In the genomic region with DNA sequence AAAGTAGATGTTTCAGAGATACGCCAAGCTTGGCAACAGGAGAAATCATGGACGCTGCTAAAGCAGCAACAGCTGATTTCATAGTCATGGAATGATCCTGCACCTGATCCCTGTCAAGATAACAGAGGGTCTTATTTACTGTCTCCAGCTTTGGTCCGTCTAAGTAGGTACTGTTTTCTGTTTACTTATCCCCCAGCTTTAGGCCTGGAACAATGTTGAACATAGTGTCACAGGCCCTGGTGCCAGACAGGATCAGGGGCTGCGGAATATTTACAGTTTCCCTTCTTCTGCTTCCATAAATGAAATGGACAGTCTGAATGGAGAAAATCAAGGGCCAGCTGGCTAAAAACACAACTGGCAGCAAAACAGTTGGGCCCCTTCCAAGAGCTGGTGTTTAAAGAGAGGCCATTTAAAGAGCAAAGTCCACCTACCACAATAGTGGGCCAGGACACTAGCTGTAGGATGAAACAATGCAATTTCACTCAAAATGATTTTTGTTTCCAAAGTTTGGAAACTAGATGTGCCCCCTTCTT, we compare ENCODE assay signal across 1 cellular context.
TF ChIP-seq lines count a peak whose summit lies in the region.

No MANE protein-coding gene starts in this region.

TF ChIP-seq in HepG2, 621 proteins besides CTCF, POLR2A, EP300 and RAD21 (continued from another document and continues in another):
- peak; percentile 68; the same call in 1 of the 2 replicates for TF ChIP-seq EHMT2 (IDR thresholded peaks at IDR 0.05; ENCODE audit: borderline replicate concordance, low read depth, low read length)
- TF ChIP-seq GATAD2A (CRISPR knock-in tag; IDR thresholded peaks at IDR 0.05): peak; percentile 64
- TF ChIP-seq GATA4 (IDR thresholded peaks at IDR 0.05; ENCODE audit: borderline replicate concordance, low read depth): peak; percentile 54; the same call in 1 of the 2 replicates
- TF ChIP-seq FOXA3 (CRISPR knock-in tag; IDR thresholded peaks at IDR 0.05): peak; percentile 46
- TF ChIP-seq, protein P1, sequence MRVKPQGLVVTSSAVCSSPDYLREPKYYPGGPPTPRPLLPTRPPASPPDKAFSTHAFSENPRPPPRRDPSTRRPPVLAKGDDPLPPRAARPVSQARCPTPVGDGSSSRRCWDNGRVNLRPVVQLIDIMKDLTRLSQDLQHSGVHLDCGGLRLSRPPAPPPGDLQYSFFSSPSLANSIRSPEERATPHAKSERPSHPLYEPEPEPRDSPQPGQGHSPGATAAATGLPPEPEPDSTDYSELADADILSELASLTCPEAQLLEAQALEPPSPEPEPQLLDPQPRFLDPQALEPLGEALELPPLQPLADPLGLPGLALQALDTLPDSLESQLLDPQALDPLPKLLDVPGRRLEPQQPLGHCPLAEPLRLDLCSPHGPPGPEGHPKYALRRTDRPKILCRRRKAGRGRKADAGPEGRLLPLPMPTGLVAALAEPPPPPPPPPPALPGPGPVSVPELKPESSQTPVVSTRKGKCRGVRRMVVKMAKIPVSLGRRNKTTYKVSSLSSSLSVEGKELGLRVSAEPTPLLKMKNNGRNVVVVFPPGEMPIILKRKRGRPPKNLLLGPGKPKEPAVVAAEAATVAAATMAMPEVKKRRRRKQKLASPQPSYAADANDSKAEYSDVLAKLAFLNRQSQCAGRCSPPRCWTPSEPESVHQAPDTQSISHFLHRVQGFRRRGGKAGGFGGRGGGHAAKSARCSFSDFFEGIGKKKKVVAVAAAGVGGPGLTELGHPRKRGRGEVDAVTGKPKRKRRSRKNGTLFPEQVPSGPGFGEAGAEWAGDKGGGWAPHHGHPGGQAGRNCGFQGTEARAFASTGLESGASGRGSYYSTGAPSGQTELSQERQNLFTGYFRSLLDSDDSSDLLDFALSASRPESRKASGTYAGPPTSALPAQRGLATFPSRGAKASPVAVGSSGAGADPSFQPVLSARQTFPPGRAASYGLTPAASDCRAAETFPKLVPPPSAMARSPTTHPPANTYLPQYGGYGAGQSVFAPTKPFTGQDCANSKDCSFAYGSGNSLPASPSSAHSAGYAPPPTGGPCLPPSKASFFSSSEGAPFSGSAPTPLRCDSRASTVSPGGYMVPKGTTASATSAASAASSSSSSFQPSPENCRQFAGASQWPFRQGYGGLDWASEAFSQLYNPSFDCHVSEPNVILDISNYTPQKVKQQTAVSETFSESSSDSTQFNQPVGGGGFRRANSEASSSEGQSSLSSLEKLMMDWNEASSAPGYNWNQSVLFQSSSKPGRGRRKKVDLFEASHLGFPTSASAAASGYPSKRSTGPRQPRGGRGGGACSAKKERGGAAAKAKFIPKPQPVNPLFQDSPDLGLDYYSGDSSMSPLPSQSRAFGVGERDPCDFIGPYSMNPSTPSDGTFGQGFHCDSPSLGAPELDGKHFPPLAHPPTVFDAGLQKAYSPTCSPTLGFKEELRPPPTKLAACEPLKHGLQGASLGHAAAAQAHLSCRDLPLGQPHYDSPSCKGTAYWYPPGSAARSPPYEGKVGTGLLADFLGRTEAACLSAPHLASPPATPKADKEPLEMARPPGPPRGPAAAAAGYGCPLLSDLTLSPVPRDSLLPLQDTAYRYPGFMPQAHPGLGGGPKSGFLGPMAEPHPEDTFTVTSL (CRISPR knock-in tag; IDR thresholded peaks at IDR 0.05; ENCODE audit: borderline replicate concordance): peak; percentile 74; the same call in 1 of the 2 replicates
- peak; percentile 38; the same call in 1 of the 2 replicates for TF ChIP-seq FOXK1 (CRISPR knock-in tag; IDR thresholded peaks at IDR 0.05; ENCODE audit: borderline replicate concordance, low read depth)
- TF ChIP-seq, protein P2, sequence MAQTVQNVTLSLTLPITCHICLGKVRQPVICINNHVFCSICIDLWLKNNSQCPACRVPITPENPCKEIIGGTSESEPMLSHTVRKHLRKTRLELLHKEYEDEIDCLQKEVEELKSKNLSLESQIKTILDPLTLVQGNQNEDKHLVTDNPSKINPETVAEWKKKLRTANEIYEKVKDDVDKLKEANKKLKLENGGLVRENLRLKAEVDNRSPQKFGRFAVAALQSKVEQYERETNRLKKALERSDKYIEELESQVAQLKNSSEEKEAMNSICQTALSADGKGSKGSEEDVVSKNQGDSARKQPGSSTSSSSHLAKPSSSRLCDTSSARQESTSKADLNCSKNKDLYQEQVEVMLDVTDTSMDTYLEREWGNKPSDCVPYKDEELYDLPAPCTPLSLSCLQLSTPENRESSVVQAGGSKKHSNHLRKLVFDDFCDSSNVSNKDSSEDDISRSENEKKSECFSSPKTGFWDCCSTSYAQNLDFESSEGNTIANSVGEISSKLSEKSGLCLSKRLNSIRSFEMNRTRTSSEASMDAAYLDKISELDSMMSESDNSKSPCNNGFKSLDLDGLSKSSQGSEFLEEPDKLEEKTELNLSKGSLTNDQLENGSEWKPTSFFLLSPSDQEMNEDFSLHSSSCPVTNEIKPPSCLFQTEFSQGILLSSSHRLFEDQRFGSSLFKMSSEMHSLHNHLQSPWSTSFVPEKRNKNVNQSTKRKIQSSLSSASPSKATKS (CRISPR knock-in tag; IDR thresholded peaks at IDR 0.05): no peak
- TF ChIP-seq NCOR1 (IDR thresholded peaks at IDR 0.05; ENCODE audit: borderline replicate concordance, low read length): peak; percentile 59; the same call in 1 of the 2 replicates
- no peak for TF ChIP-seq ZNF317 (CRISPR knock-in tag; IDR thresholded peaks at IDR 0.05)
- no peak for TF ChIP-seq ZMYM3 (CRISPR knock-in tag; IDR thresholded peaks at IDR 0.05)
- peak; percentile 66; the same call in 1 of the 2 replicates for TF ChIP-seq KDM6A (CRISPR knock-in tag; IDR thresholded peaks at IDR 0.05; ENCODE audit: low read depth)
- TF ChIP-seq FOXO1 (CRISPR knock-in tag; IDR thresholded peaks at IDR 0.05): peak; percentile 28; the same call in 1 of the 2 replicates
- TF ChIP-seq WIZ (CRISPR knock-in tag; IDR thresholded peaks at IDR 0.05): 0 out of 2 replicates have a peak, but pooled peaks have one; percentile 51
- TF ChIP-seq POGZ (CRISPR knock-in tag; IDR thresholded peaks at IDR 0.05): peak; percentile 54
- TF ChIP-seq RXRB (CRISPR knock-in tag; IDR thresholded peaks at IDR 0.05; ENCODE audit: borderline replicate concordance): 0 out of 2 replicates have a peak, but pooled peaks have one; percentile 12
- TF ChIP-seq, protein P3, sequence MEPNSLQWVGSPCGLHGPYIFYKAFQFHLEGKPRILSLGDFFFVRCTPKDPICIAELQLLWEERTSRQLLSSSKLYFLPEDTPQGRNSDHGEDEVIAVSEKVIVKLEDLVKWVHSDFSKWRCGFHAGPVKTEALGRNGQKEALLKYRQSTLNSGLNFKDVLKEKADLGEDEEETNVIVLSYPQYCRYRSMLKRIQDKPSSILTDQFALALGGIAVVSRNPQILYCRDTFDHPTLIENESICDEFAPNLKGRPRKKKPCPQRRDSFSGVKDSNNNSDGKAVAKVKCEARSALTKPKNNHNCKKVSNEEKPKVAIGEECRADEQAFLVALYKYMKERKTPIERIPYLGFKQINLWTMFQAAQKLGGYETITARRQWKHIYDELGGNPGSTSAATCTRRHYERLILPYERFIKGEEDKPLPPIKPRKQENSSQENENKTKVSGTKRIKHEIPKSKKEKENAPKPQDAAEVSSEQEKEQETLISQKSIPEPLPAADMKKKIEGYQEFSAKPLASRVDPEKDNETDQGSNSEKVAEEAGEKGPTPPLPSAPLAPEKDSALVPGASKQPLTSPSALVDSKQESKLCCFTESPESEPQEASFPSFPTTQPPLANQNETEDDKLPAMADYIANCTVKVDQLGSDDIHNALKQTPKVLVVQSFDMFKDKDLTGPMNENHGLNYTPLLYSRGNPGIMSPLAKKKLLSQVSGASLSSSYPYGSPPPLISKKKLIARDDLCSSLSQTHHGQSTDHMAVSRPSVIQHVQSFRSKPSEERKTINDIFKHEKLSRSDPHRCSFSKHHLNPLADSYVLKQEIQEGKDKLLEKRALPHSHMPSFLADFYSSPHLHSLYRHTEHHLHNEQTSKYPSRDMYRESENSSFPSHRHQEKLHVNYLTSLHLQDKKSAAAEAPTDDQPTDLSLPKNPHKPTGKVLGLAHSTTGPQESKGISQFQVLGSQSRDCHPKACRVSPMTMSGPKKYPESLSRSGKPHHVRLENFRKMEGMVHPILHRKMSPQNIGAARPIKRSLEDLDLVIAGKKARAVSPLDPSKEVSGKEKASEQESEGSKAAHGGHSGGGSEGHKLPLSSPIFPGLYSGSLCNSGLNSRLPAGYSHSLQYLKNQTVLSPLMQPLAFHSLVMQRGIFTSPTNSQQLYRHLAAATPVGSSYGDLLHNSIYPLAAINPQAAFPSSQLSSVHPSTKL (CRISPR knock-in tag; IDR thresholded peaks at IDR 0.05): peak; percentile 63; the same call in 1 of the 2 replicates
- TF ChIP-seq, protein P4, sequence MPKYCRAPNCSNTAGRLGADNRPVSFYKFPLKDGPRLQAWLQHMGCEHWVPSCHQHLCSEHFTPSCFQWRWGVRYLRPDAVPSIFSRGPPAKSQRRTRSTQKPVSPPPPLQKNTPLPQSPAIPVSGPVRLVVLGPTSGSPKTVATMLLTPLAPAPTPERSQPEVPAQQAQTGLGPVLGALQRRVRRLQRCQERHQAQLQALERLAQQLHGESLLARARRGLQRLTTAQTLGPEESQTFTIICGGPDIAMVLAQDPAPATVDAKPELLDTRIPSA (CRISPR knock-in tag; IDR thresholded peaks at IDR 0.05; ENCODE audit: borderline replicate concordance): no peak
- TF ChIP-seq, protein P5, sequence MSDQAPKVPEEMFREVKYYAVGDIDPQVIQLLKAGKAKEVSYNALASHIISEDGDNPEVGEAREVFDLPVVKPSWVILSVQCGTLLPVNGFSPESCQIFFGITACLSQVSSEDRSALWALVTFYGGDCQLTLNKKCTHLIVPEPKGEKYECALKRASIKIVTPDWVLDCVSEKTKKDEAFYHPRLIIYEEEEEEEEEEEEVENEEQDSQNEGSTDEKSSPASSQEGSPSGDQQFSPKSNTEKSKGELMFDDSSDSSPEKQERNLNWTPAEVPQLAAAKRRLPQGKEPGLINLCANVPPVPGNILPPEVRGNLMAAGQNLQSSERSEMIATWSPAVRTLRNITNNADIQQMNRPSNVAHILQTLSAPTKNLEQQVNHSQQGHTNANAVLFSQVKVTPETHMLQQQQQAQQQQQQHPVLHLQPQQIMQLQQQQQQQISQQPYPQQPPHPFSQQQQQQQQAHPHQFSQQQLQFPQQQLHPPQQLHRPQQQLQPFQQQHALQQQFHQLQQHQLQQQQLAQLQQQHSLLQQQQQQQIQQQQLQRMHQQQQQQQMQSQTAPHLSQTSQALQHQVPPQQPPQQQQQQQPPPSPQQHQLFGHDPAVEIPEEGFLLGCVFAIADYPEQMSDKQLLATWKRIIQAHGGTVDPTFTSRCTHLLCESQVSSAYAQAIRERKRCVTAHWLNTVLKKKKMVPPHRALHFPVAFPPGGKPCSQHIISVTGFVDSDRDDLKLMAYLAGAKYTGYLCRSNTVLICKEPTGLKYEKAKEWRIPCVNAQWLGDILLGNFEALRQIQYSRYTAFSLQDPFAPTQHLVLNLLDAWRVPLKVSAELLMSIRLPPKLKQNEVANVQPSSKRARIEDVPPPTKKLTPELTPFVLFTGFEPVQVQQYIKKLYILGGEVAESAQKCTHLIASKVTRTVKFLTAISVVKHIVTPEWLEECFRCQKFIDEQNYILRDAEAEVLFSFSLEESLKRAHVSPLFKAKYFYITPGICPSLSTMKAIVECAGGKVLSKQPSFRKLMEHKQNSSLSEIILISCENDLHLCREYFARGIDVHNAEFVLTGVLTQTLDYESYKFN (CRISPR knock-in tag; conservative IDR thresholded peaks at IDR 0.05): peak; percentile 47
- TF ChIP-seq SOX5 (CRISPR knock-in tag; IDR thresholded peaks at IDR 0.05; ENCODE audit: borderline replicate concordance): peak; percentile 91
- TF ChIP-seq, protein P6, sequence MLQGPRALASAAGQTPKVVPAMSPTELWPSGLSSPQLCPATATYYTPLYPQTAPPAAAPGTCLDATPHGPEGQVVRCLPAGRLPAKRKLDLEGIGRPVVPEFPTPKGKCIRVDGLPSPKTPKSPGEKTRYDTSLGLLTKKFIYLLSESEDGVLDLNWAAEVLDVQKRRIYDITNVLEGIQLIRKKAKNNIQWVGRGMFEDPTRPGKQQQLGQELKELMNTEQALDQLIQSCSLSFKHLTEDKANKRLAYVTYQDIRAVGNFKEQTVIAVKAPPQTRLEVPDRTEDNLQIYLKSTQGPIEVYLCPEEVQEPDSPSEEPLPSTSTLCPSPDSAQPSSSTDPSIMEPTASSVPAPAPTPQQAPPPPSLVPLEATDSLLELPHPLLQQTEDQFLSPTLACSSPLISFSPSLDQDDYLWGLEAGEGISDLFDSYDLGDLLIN (CRISPR knock-in tag; IDR thresholded peaks at IDR 0.05; ENCODE audit: borderline replicate concordance): no peak
- TF ChIP-seq MIXL1 (CRISPR knock-in tag; IDR thresholded peaks at IDR 0.05): no peak
- TF ChIP-seq ZNF724P (CRISPR knock-in tag; IDR thresholded peaks at IDR 0.05; ENCODE audit: borderline replicate concordance): no peak
- no peak for TF ChIP-seq TGIF2 (CRISPR knock-in tag; IDR thresholded peaks at IDR 0.05)
- TF ChIP-seq ZNF670 (CRISPR knock-in tag; IDR thresholded peaks at IDR 0.05; ENCODE audit: borderline replicate concordance): no peak
- no peak for TF ChIP-seq ZSCAN9 (CRISPR knock-in tag; IDR thresholded peaks at IDR 0.05; ENCODE audit: borderline replicate concordance)
- peak; percentile 19; the same call in 1 of the 2 replicates for TF ChIP-seq MED1 (CRISPR knock-in tag; IDR thresholded peaks at IDR 0.05)
- TF ChIP-seq ZNF331 (CRISPR knock-in tag; IDR thresholded peaks at IDR 0.05): 0 out of 2 replicates have a peak, but pooled peaks have one; percentile 45
- no peak for TF ChIP-seq ZNF17 (CRISPR knock-in tag; IDR thresholded peaks at IDR 0.05)
- peak; percentile 90 for TF ChIP-seq ZNF644 (CRISPR knock-in tag; IDR thresholded peaks at IDR 0.05; ENCODE audit: low read depth)
- TF ChIP-seq CBX1 (IDR thresholded peaks at IDR 0.05; ENCODE audit: low read depth): no peak
- TF ChIP-seq, protein P7, sequence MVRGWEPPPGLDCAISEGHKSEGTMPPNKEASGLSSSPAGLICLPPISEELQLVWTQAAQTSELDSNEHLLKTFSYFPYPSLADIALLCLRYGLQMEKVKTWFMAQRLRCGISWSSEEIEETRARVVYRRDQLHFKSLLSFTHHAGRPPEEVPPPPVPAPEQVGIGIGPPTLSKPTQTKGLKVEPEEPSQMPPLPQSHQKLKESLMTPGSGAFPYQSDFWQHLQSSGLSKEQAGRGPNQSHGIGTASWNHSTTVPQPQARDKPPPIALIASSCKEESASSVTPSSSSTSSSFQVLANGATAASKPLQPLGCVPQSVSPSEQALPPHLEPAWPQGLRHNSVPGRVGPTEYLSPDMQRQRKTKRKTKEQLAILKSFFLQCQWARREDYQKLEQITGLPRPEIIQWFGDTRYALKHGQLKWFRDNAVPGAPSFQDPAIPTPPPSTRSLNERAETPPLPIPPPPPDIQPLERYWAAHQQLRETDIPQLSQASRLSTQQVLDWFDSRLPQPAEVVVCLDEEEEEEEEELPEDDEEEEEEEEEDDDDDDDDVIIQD (CRISPR knock-in tag; IDR thresholded peaks at IDR 0.05; ENCODE audit: low read depth): peak; percentile 61; the same call in 1 of the 2 replicates
- TF ChIP-seq SMC3 (IDR thresholded peaks at IDR 0.05; ENCODE audit: low read length): no peak
- peak; percentile 25; the same call in 1 of the 2 replicates for TF ChIP-seq TBX2 (CRISPR knock-in tag; IDR thresholded peaks at IDR 0.05; ENCODE audit: borderline replicate concordance)
- peak; percentile 55 for TF ChIP-seq XRCC5 (optimal IDR thresholded peaks at IDR 0.05; ENCODE audit: low read length)
- 0 out of 2 replicates have a peak, but pooled peaks have one; percentile 55 for TF ChIP-seq ISL2 (CRISPR knock-in tag; IDR thresholded peaks at IDR 0.05)
- TF ChIP-seq KMT2A (CRISPR knock-in tag; IDR thresholded peaks at IDR 0.05): no peak
- peak; percentile 25; the same call in 1 of the 2 replicates for TF ChIP-seq FOXJ3 (CRISPR knock-in tag; IDR thresholded peaks at IDR 0.05; ENCODE audit: borderline replicate concordance)
